Comparison of ENCODE assay signal across 1 cellular context in the genomic region with DNA sequence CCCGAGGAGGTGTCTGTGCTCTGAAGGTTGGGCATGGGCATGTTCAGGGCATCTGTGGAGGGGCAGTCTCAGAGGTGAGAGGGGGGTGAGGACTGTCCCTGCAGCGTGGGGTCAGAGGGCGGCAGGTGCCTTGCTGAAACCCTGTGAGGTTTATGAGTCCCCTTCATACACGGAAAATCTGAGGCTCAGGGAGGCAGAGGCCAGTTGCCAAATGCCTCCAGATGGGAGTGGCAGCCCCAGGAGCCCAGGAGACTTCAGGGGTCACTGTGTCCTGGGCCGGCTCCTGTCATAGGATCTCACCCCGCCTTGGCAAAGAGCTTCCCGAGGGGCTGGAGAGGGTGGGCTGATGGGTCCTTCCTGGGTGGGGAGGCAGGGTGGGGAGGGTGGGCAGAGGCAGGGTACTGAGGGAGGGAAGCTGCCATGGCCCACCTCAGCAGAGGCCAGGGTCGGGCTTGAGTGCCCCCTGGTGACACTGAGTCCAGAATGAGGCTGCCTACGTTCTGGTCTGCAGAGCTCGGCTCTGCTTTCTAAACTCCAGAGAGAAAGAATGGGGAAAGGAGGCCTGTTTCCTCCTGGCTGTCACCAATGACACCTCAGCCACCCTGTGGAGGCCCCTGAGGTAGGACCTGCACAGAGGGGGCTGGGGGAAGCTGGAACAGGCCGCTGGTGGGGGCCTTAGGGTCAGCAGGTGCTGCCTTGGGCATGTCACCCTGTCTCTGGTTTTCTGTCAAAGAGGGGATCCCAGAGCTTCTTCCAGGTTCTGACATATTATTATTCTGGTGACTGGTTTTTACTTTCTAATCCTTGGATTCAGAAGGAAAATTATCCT.
TF ChIP-seq lines count a peak whose summit lies in the region.

No MANE protein-coding gene starts in this region.

TF ChIP-seq in IMR-90, 13 proteins besides CTCF, POLR2A, EP300 and RAD21:
- TF ChIP-seq CEBPB (IDR thresholded peaks at IDR 0.05; ENCODE audit: low read depth, low read length) (no peak), RFX5 (IDR thresholded peaks at IDR 0.05; ENCODE audit: low read depth, low read length) (no peak), CHD1 (IDR thresholded peaks at IDR 0.05; ENCODE audit: low read depth, low read length) (no peak), FOS (IDR thresholded peaks at IDR 0.05; ENCODE audit: low read depth, low read length) (no peak), MAZ (IDR thresholded peaks at IDR 0.05; ENCODE audit: borderline replicate concordance, low read depth, low read length) (no peak), MAFK (IDR thresholded peaks at IDR 0.05; ENCODE audit: low read depth, low read length) (no peak), NFE2L2 (IDR thresholded peaks at IDR 0.05; ENCODE audit: low read depth, low read length) (no peak), MXI1 (IDR thresholded peaks at IDR 0.05; ENCODE audit: borderline replicate concordance, low read depth, low read length) (no peak), BHLHE40 (IDR thresholded peaks at IDR 0.05; ENCODE audit: low read depth, low read length) (no peak), RCOR1 (IDR thresholded peaks at IDR 0.05; ENCODE audit: insufficient replicate concordance, low read length) (no peak), SMC3 (IDR thresholded peaks at IDR 0.05; ENCODE audit: low read depth, low read length) (no peak)
- TF ChIP-seq, protein P1, sequence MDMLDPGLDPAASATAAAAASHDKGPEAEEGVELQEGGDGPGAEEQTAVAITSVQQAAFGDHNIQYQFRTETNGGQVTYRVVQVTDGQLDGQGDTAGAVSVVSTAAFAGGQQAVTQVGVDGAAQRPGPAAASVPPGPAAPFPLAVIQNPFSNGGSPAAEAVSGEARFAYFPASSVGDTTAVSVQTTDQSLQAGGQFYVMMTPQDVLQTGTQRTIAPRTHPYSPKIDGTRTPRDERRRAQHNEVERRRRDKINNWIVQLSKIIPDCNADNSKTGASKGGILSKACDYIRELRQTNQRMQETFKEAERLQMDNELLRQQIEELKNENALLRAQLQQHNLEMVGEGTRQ (IDR thresholded peaks at IDR 0.05; ENCODE audit: low read depth, low read length), result no peak
- TF ChIP-seq, protein P2, sequence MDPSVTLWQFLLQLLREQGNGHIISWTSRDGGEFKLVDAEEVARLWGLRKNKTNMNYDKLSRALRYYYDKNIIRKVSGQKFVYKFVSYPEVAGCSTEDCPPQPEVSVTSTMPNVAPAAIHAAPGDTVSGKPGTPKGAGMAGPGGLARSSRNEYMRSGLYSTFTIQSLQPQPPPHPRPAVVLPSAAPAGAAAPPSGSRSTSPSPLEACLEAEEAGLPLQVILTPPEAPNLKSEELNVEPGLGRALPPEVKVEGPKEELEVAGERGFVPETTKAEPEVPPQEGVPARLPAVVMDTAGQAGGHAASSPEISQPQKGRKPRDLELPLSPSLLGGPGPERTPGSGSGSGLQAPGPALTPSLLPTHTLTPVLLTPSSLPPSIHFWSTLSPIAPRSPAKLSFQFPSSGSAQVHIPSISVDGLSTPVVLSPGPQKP (IDR thresholded peaks at IDR 0.05; ENCODE audit: borderline replicate concordance, low read depth, low read length), result no peak
